ENCODE assay signal across 18 cellular contexts in genomic region chrX:48214341-48214740, GRCh38. TPM values are rescaled to one million over a fixed set of nuclear protein-coding genes. Genes with fewer than 3 reads are reported as not detected.
"Had no signal": no experiment of that assay in that cellular context is flagged by ENCODE, and none has a peak within 500 bp of the region (broad histone marks: within the 10 kb centered on the region; RNA-seq: fewer than 3 reads in every experiment).

No MANE protein-coding gene starts in this region.

RNA-seq across cellular contexts. Expression of gene SSX5, which starts 17.7 kb away (rescaled TPM):
- total RNA-seq: natural killer cell, occipital lobe, osteoblast, pancreas, posterior vena cava, prostate gland, pulmonary artery endothelial cell, right atrium auricular region, sciatic nerve, smooth muscle cell, spleen, suprapubic skin, transverse colon, upper lobe of right lung, urinary bladder, uterus had no signal
- polyA plus RNA-seq: neural cell, pancreas, smooth muscle cell, thymus, urinary bladder had no signal

RNA-seq across cellular contexts. Expression of gene SSX1, which starts 40.9 kb away (rescaled TPM):
- total RNA-seq: natural killer cell, occipital lobe, osteoblast, posterior vena cava, prostate gland, pulmonary artery endothelial cell, right atrium auricular region, sciatic nerve, smooth muscle cell, spleen, suprapubic skin, transverse colon, upper lobe of right lung, urinary bladder, uterus had no signal
- polyA plus RNA-seq: neural cell, pancreas, smooth muscle cell, spleen, urinary bladder had no signal
